Comparison of ENCODE assay signal across 15 cellular contexts in genomic region chr13:75783906-75784485, GRCh38.
"Had no signal": no experiment of that assay in that cellular context is flagged by ENCODE, and none has a peak within 500 bp of the region (broad histone marks: within the 10 kb centered on the region; RNA-seq: fewer than 3 reads in every experiment).

No MANE protein-coding gene starts in this region.

- ATAC-seq: activated naive CD4-positive, alpha-beta T cell treated with anti-CD3 and anti-CD28 coated beads, Interleukin-2, amount 50 U/mL, for 72 hours; left lung; natural killer cell; stimulated activated naive CD8-positive, alpha-beta T cell treated with anti-CD3 and anti-CD28 coated beads, Interleukin-15, Interleukin-2, amounts not matched to agents 100 U/mL and 50 U/mL, for 24 hours had no signal

- H3K27ac Mint-ChIP-seq: activated naive CD4-positive, alpha-beta T cell treated with anti-CD3 and anti-CD28 coated beads, Interleukin-2, amount 50 U/mL, for 72 hours; natural killer cell; T-helper 2 cell treated with Interferon-gamma antibody and Interleukin-4, amounts not matched to agents 5 μg/mL and 100 μg/mL, for 36 hours had no signal

- H3K27me3 ChIP-seq: adrenal gland, left lung, tibial artery had no signal

- DNase-seq: activated CD4-positive, alpha-beta T cell treated with anti-CD3 and anti-CD28 coated beads, Interleukin-2, amount 50 U/mL, for 4 hours; activated gamma-delta T cell treated with Interleukin-2 at 50 U/mL for 16 hours; adrenal gland; cerebellar nuclear complex; effector CD8-positive, alpha-beta T cell; kidney; left lung; mesendoderm; natural killer cell; stimulated activated naive CD8-positive, alpha-beta T cell treated with anti-CD3 and anti-CD28 coated beads, Interleukin-15, Interleukin-2, amounts not matched to agents 100 U/mL and 50 U/mL, for 24 hours; substantia nigra; tibial artery had no signal

- H3K4me3 Mint-ChIP-seq: natural killer cell; T-helper 2 cell treated with Interferon-gamma antibody and Interleukin-4, amounts not matched to agents 5 μg/mL and 100 μg/mL, for 36 hours had no signal

- H3K4me1 Mint-ChIP-seq: natural killer cell had no signal

- H3K4me3 ChIP-seq: adrenal gland, left lung, skin epidermis, tibial artery had no signal

- H3K36me3 ChIP-seq: adrenal gland, left lung had no signal

- H3K9me3 ChIP-seq: adrenal gland had no signal

- H3K27ac ChIP-seq: adrenal gland, left lung, skin epidermis, tibial artery had no signal
